9 cellular contexts compared by ENCODE assay signal in the genomic region with DNA sequence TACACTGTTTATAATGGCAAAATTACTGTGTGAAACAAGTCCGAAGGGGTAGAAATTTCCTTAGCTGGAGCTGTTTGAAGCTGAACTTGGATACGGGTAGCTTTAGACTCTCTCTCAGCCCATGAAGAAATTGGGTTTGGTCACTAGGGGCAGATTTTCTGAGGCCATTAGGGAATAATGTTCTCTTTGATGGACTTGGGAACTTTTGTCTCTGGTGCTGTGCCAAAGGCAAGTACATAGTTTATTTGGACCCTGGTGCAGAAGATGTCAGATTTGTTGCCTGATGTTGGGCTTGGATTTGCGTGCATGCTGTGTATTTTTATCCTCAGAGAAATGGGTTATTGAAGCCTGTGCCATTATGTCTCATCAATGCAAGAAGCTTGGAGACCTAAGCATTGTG.
DNase-seq lines count a peak whose midpoint lies in the region; ATAC-seq, FAIRE-seq and TF ChIP-seq lines count a peak whose summit lies in the region.
"Had no signal": no experiment of that assay in that cellular context is flagged by ENCODE, and none has a peak within 500 bp of the region (broad histone marks: within the 10 kb centered on the region; RNA-seq: fewer than 3 reads in every experiment).

No MANE protein-coding gene starts in this region.

- H3K9me3 ChIP-seq in K562 (replicated peaks; ENCODE audit: control insufficient read depth, insufficient read depth, low read depth, low read length) = no peaks in the 10 kb centered on the region

- H3K4me3 ChIP-seq in K562 = no peak overlapping the region

- no peak for FAIRE-seq in K562 (lab: Jason Lieb, UNC)

- no TSS peak for BruUV-seq in K562 (replicated peaks; lab: Mats Ljungman, UMichigan)

- no peak overlapping the region for H2AFZ ChIP-seq in K562 (ENCODE audit: low read depth, low read length)

- TF ChIP-seq RAD21 in K562 (CRISPR knock-in tag; conservative IDR thresholded peaks at IDR 0.05 in 1 of 2, IDR thresholded peaks at IDR 0.05 in 1 of 2) = no peak; a peak in 1 of 4 replicates

- POLR2A ChIA-PET in HEK293T (lab: Yijun Ruan, JAX) (interaction anchor here (0.8 kb wide), 1 partner anchor 278 kb away, joined by 3 read pairs; no protein-coding TSS in a partner anchor), K562 (lab: Yijun Ruan, JAX) (interaction anchor here (0.6 to 1.1 kb wide), 8 partner anchors 9 to 270 kb away, joined by 3 to 4 read pairs (median 4); no protein-coding TSS in a partner anchor)

- CTCF ChIA-PET in HEK293T (lab: Yijun Ruan, JAX) (interaction anchor here (0.7 to 1.5 kb wide), 5 partner anchors 17 to 447 kb away, joined by 3 to 8 read pairs (median 3); no protein-coding TSS in a partner anchor), K562 (lab: Yijun Ruan, JAX; ENCODE audit: low intra/inter-chr PET ratio) (interaction anchor here (1.5 kb wide), 1 partner anchor 320 kb away, joined by 3 read pairs; no protein-coding TSS in a partner anchor)

- H3K27ac ChIP-seq in K562 (ENCODE audit: extremely low read depth, low read depth, low read length) (no peak overlapping the region), temporal lobe (ENCODE audit: low read depth, low read length) (peak overlapping the region; percentile 19)

- intact Hi-C loops in K562 (cut with micrococcal nuclease) = no loop called here

- peaks cover 0 to 8% of the 10 kb centered on the region in 2 experiments; a peak in 4 of 5 replicates for H3K4me1 ChIP-seq in K562 (replicated peaks in 1 of 2; ENCODE audit: control insufficient read depth in 2 of 2, insufficient read depth in 2 of 2, low read length in 2 of 2)

- no peak overlapping the region for H3K4me2 ChIP-seq in K562 (ENCODE audit: insufficient read depth, low read length)

- H4K20me1 ChIP-seq in K562 (replicated peaks; ENCODE audit: control insufficient read depth, insufficient read depth, low read length) = no peaks in the 10 kb centered on the region

- no peak overlapping the region for H3K9ac ChIP-seq in K562 (ENCODE audit: insufficient read depth in 1 of 2, low read depth in 2 of 2, low read length in 2 of 2)

- no peaks in the 10 kb centered on the region for H3K9me1 ChIP-seq in K562 (ENCODE audit: control insufficient read depth, insufficient read depth, low read length)

- TF ChIP-seq EP300 in K562 (IDR thresholded peaks at IDR 0.05; ENCODE audit: low read length) = no peak

- TF ChIP-seq CTCF in K562 (IDR thresholded peaks at IDR 0.05 in 2 of 3, conservative IDR thresholded peaks at IDR 0.05 in 1 of 3; ENCODE audit: insufficient read depth in 2 of 3, low read depth in 1 of 3, low read length in 3 of 3) = peak; percentile 29 to 44 (median 36); a peak in 4 of 6 replicates

- TF ChIP-seq POLR2A in K562 (conservative IDR thresholded peaks at IDR 0.05) = no peak

- 84% methylated on average over 3 of the region's 3 CpGs for WGBS in K562 (ENCODE audit: insufficient coverage, low coverage, missing lambda C conversion rate)

- no peaks in the 10 kb centered on the region for H3K79me2 ChIP-seq in K562 (ENCODE audit: control insufficient read depth, insufficient read depth, low read length)

- peak; percentile 30 for DNase-seq in HEK293T (ENCODE audit: extremely low spot score)
- peak in 3 of 4 experiments; percentile 22 to 36 (median 25) for DNase-seq in K562 (ENCODE audit: extremely low read depth in 1 of 4, low spot score in 3 of 4)
- DNase-seq in iPS-NIHi11 (ENCODE audit: low spot score) = peak; percentile 31
- DNase-seq in activated naive CD4-positive, alpha-beta T cell treated with anti-CD3 and anti-CD28 coated beads, Interleukin-2, amount 50 U/mL, for 16 hours = no peak
- no peak for DNase-seq in activated CD8-positive, alpha-beta memory T cell treated with anti-CD3 and anti-CD28 coated beads, Interleukin-2, amount 50 U/mL, for 48 hours
- DNase-seq: activated CD4-positive, alpha-beta T cell treated with anti-CD3 and anti-CD28 coated beads for 4 hours; GDM1 had no signal

- in situ Hi-C loops in K562 (cut with MboI) = no loop called here

- peaks cover 61% of the 10 kb centered on the region for H3K36me3 ChIP-seq in K562 (ENCODE audit: control insufficient read depth, insufficient read depth, low read length)

- peak; percentile 77 for ATAC-seq in K562
- no peak for ATAC-seq in GM19397 (IDR thresholded peaks at IDR 0.05; ENCODE audit: unreplicated experiment)

- H3K27me3 ChIP-seq in K562 (ENCODE audit: control insufficient read depth in 2 of 2, insufficient read depth in 2 of 2, low read length in 2 of 2) = no peaks in the 10 kb centered on the region

TF ChIP-seq in HEK293T, 16 proteins besides CTCF, POLR2A, EP300 and RAD21:
- TF ChIP-seq NFRKB (IDR thresholded peaks at IDR 0.05) (no peak), TARDBP (IDR thresholded peaks at IDR 0.05) (no peak), FOXK2 (IDR thresholded peaks at IDR 0.05) (no peak), ZNF384 (IDR thresholded peaks at IDR 0.05) (no peak), L3MBTL2 (conservative IDR thresholded peaks at IDR 0.05) (no peak), SUZ12 (IDR thresholded peaks at IDR 0.05) (no peak), FOXM1 (IDR thresholded peaks at IDR 0.05; ENCODE audit: borderline replicate concordance) (no peak), ELF4 (IDR thresholded peaks at IDR 0.05) (no peak), HDGF (IDR thresholded peaks at IDR 0.05; ENCODE audit: borderline replicate concordance) (no peak), CTBP1 (IDR thresholded peaks at IDR 0.05; ENCODE audit: borderline replicate concordance) (no peak), FOXA1 (IDR thresholded peaks at IDR 0.05) (no peak), BHLHE40 (IDR thresholded peaks at IDR 0.05; ENCODE audit: borderline replicate concordance) (no peak), SP1 (IDR thresholded peaks at IDR 0.05) (no peak), LEF1 (IDR thresholded peaks at IDR 0.05; ENCODE audit: borderline replicate concordance) (no peak), ARNT (IDR thresholded peaks at IDR 0.05) (no peak)
- TF ChIP-seq, protein P1, sequence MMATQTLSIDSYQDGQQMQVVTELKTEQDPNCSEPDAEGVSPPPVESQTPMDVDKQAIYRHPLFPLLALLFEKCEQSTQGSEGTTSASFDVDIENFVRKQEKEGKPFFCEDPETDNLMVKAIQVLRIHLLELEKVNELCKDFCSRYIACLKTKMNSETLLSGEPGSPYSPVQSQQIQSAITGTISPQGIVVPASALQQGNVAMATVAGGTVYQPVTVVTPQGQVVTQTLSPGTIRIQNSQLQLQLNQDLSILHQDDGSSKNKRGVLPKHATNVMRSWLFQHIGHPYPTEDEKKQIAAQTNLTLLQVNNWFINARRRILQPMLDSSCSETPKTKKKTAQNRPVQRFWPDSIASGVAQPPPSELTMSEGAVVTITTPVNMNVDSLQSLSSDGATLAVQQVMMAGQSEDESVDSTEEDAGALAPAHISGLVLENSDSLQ (IDR thresholded peaks at IDR 0.05) = no peak

TF ChIP-seq in K562, 482 proteins besides CTCF, POLR2A, EP300 and RAD21:
- TF ChIP-seq ZBTB17 (CRISPR knock-in tag; IDR thresholded peaks at IDR 0.05) = no peak
- TF ChIP-seq TRIM28 (IDR thresholded peaks at IDR 0.05) = no peak
- TF ChIP-seq, protein P2, sequence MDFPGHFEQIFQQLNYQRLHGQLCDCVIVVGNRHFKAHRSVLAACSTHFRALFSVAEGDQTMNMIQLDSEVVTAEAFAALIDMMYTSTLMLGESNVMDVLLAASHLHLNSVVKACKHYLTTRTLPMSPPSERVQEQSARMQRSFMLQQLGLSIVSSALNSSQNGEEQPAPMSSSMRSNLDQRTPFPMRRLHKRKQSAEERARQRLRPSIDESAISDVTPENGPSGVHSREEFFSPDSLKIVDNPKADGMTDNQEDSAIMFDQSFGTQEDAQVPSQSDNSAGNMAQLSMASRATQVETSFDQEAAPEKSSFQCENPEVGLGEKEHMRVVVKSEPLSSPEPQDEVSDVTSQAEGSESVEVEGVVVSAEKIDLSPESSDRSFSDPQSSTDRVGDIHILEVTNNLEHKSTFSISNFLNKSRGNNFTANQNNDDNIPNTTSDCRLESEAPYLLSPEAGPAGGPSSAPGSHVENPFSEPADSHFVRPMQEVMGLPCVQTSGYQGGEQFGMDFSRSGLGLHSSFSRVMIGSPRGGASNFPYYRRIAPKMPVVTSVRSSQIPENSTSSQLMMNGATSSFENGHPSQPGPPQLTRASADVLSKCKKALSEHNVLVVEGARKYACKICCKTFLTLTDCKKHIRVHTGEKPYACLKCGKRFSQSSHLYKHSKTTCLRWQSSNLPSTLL (IDR thresholded peaks at IDR 0.05) = no peak
- TF ChIP-seq NR2C1 (IDR thresholded peaks at IDR 0.05) = no peak
- TF ChIP-seq NR2C1 (tag; IDR thresholded peaks at IDR 0.05) = no peak
- TF ChIP-seq XRCC3 (IDR thresholded peaks at IDR 0.05) = no peak
- TF ChIP-seq ILK (tag; IDR thresholded peaks at IDR 0.05; ENCODE audit: borderline replicate concordance, low read depth) = no peak
- no peak for TF ChIP-seq WHSC1 (IDR thresholded peaks at IDR 0.05; ENCODE audit: low read length)
- no peak for TF ChIP-seq CHD2 (IDR thresholded peaks at IDR 0.05; ENCODE audit: low read depth, low read length)
- no peak for TF ChIP-seq HEY1 (CRISPR knock-in tag; IDR thresholded peaks at IDR 0.05; ENCODE audit: borderline replicate concordance)
TF ChIP-seq in K562: peak in this region for 0.

Comparison
In these comparisons a context has a peak if more than half of its experiments do, and no peak if none do; other contexts are left out.
1. DNase-seq: peak in HEK293T (single experiment), K562 (3 of 4) and iPS-NIHi11 (single experiment); none in activated naive CD4-positive, alpha-beta T cell treated with anti-CD3 and anti-CD28 coated beads, Interleukin-2, amount 50 U/mL, for 16 hours (single experiment) and activated CD8-positive, alpha-beta memory T cell treated with anti-CD3 and anti-CD28 coated beads, Interleukin-2, amount 50 U/mL, for 48 hours (single experiment).